8 cellular contexts compared by ENCODE assay signal in the genomic region with DNA sequence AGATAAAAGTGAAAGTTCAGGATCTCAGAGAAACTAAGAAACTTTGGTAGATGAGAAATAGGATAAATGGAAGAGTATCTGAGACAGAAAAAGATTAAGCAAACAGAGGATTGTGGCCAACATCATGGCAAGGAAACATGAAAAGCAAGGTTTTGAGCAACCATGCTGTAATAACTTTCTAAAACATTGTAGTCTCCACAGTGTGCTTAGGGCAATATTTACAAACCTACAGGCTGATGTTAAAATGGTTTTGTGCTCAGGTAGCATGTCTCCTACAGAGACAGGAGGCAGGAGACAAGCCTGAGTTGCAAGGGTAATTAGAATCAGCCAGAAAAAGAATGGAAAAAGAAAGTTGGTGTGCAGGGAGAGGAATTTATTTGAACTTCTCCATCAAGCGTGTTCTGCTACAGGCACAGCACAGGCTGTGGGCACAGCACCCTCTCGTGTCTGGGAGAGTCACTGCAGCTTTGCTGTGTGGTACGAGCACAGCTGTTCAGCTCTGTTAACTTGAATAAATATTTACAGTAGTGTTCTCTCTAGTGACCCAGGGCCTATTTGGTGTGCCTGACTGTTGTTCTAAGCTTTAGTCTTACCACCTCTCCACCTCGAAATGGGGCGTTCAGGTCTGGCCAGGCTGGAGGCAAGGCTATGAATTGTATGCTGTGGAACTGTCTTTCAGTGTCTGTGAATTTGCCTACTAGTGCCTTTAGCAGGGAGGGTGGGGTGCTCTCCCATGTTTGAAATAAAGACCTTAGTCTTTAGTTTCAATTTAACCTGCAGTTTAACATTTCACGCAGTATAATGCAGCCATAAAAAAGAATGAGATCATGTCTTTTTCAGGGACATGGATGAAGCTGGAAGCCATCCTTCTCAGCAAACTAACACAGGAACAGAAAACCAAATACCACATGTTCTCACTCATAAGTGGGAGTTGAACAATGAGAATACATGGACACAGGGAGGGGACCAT. TPM values are rescaled to one million over a fixed set of nuclear protein-coding genes. Genes with fewer than 3 reads are reported as not detected.
DNase-seq lines count a peak whose midpoint lies in the region; ATAC-seq and TF ChIP-seq lines count a peak whose summit lies in the region.
"Not testable (repeated sequence)": the region's sequence is repeated elsewhere in the genome, so short reads cannot be mapped to it uniquely, and the experiment has no call there.

No MANE protein-coding gene starts in this region.

- H3K27me3 Mint-ChIP-seq in T-helper 17 cell: not testable (repeated sequence)

- H3K27ac Mint-ChIP-seq in T-helper 17 cell: not testable (repeated sequence)

- peak; percentile 90 for TF ChIP-seq CTCF in GM12875 (IDR thresholded peaks at IDR 0.05; ENCODE audit: borderline replicate concordance, insufficient read depth, low read depth, low read length)
- peak; percentile 69 to 93 (median 87) for TF ChIP-seq CTCF in tibial nerve (IDR thresholded peaks at IDR 0.05)

- 15 to 24% methylated on average over 6 of the region's 6 CpGs for WGBS in tibial nerve, 2 donors

- not testable (repeated sequence) for H3K4me3 Mint-ChIP-seq in T-helper 17 cell

- DNase-seq in NCI-H2029 (lab: John Stamatoyannopoulos, UW): peak; percentile 76
- DNase-seq in T-helper 17 cell: peak; percentile 38 to 67 (median 48)
- DNase-seq in activated naive CD8-positive, alpha-beta T cell treated with anti-CD3 and anti-CD28 coated beads, Interleukin-2, amount 50 U/mL, for 16 hours (ENCODE audit: low read depth, low spot score): peak; percentile 40
- DNase-seq in Right ventricle myocardium superior: peak; percentile 80
- peak; percentile 49 to 96 (median 76) for DNase-seq in posterior cingulate gyrus
- peak; percentile 22 to 58 for DNase-seq in tibial nerve (ENCODE audit: low spot score in 2 of 2)

- TF ChIP-seq POLR2A in tibial nerve (IDR thresholded peaks at IDR 0.05): not testable (repeated sequence)

- not testable (repeated sequence) for H3K27me3 ChIP-seq in tibial nerve

- ATAC-seq in HG02884 (IDR thresholded peaks at IDR 0.05; ENCODE audit: unreplicated experiment) (peak; percentile 70), T-helper 17 cell (peak; percentile 96), Right ventricle myocardium superior (ENCODE audit: poor library complexity) (peak; percentile 93)

- not testable (repeated sequence) for H3K4me3 ChIP-seq in GM12875 (ENCODE audit: low read depth, low read length); tibial nerve

- H3K4me1 Mint-ChIP-seq in T-helper 17 cell: peaks cover 13% of the 10 kb centered on the region

- not testable (repeated sequence) for H3K27ac ChIP-seq in tibial nerve

- intact Hi-C loops in Right ventricle myocardium superior (cut with DNase I) (loop anchor here (5.0 kb wide), 1 partner anchor 70 kb away; no protein-coding TSS in a partner anchor), posterior cingulate gyrus (cut with DNase I) (loop anchor here (2.0 kb wide), 1 partner anchor 68 kb away; no protein-coding TSS in a partner anchor)

- peaks cover 0 to 18% (median 0%) of the 10 kb centered on the region in 3 donors for H3K36me3 ChIP-seq in tibial nerve

- not testable (repeated sequence) for H3K36me3 Mint-ChIP-seq in T-helper 17 cell (ENCODE audit: low read depth)

- not testable (repeated sequence) for TF ChIP-seq EP300 in tibial nerve (IDR thresholded peaks at IDR 0.05)

- not testable (repeated sequence) for H3K4me1 ChIP-seq in tibial nerve

- not testable (repeated sequence) for H3K9me3 ChIP-seq in T-helper 17 cell (ENCODE audit: control insufficient read depth, low read length, poor library complexity, severe bottlenecking); tibial nerve

RNA-seq across cellular contexts. Expression of gene SORD, which starts 14.1 kb away (rescaled TPM):
- total RNA-seq in T-helper 17 cell: 1 to 10 TPM; 2.1 to 3.7 TPM
- 12.1 TPM for total RNA-seq in Right ventricle myocardium superior
- 10 to 100 TPM in 3 of 4 donors, 1 to 10 TPM in 1; 9.6 to 15.0 (median 13.1) TPM for total RNA-seq in tibial nerve
